ENCODE assay signal across 1 cellular context in the genomic region with DNA sequence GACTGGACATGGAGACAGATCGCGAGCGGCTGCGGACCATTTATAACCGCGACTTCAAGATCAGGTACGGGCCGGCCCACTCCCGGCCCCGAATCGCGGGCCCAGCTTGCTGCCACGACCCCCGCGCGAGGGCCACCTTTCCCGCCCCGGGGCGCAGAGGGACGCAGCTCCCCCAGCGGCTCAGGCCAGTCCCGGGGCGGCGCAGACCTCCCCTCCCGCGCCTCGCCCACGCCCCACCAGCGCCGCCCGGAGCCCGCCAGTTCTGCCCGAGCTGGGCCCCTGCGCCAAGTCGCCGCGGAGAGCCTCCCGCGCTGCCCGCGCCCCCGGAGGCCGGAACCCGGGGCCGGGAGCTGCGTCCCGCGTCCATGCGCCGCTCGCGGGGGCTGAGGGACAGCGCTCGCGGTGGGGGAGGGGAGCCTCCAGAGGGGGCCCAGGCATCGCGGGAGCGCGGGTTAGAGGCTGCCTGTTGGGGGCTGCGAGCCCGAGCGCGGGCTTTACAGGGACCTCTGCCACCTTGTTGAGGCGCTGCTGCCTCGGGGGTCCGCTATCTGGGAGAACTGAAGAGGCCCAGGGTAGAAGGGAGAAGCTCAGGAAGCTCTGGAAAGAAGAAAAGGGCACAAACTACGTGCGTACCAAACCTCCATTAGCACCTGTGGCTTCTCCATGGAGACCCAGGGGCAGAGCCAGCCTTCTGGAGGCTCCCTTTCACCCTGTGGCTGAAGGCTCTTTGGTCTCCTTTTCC.
A peak's percentile ranks its signal among the peaks of the same experiment; 100 is the strongest.
TF ChIP-seq lines count a peak whose summit lies in the region.

No MANE protein-coding gene starts in this region.

TF ChIP-seq in IMR-90, 13 proteins besides CTCF, POLR2A, EP300 and RAD21:
- TF ChIP-seq RFX5 (IDR thresholded peaks at IDR 0.05; ENCODE audit: low read depth, low read length), result no peak
- TF ChIP-seq MAZ (IDR thresholded peaks at IDR 0.05; ENCODE audit: borderline replicate concordance, low read depth, low read length), result peak; percentile 67; the same call in 1 of the 2 replicates
- TF ChIP-seq BHLHE40 (IDR thresholded peaks at IDR 0.05; ENCODE audit: low read depth, low read length), result no peak
